26 cellular contexts compared by ENCODE assay signal in genomic region chr1:220952941-220953340, GRCh38.
"Had no signal": no experiment of that assay in that cellular context is flagged by ENCODE, and none has a peak within 500 bp of the region (broad histone marks: within the 10 kb centered on the region; RNA-seq: fewer than 3 reads in every experiment).

No MANE protein-coding gene starts in this region.

- H3K4me1 ChIP-seq: ascending aorta, body of pancreas had no signal

- H3K36me3 Mint-ChIP-seq: activated CD4-positive, alpha-beta memory T cell treated with anti-CD3 and anti-CD28 coated beads for 36 hours; activated naive CD4-positive, alpha-beta T cell treated with anti-CD3 and anti-CD28 coated beads, Interleukin-2, amount 50 U/mL, for 72 hours had no signal

- H3K4me3 ChIP-seq: ascending aorta, body of pancreas, MG63, PC-9 had no signal

- DNase-seq: activated CD4-positive, alpha-beta memory T cell treated with anti-CD3 and anti-CD28 coated beads for 36 hours; activated CD4-positive, alpha-beta T cell treated with anti-CD3 and anti-CD28 coated beads for 48 hours; activated CD4-positive, CD25-positive, alpha-beta regulatory T cell treated with anti-CD3 and anti-CD28 coated beads, Interleukin-2, amount 50 U/mL, for 72 hours; activated CD8-positive, alpha-beta memory T cell treated with anti-CD3 and anti-CD28 coated beads for 24 hours; activated effector memory CD4-positive, alpha-beta T cell treated with anti-CD3 and anti-CD28 coated beads, Interleukin-2, amount 50 U/mL, for 16 hours; activated naive CD4-positive, alpha-beta T cell treated with Interleukin-2 at 50 U/mL for 16 hours; activated naive CD8-positive, alpha-beta T cell treated with anti-CD3 and anti-CD28 coated beads, Interleukin-2, amount 50 U/mL, for 24 hours; activated T-cell treated with anti-CD3 and anti-CD28 coated beads, Interleukin-2, amount 50 U/mL, for 4 hours; amniotic stem cell; body of pancreas; central memory CD4-positive, alpha-beta T cell; KG1; MG63; MV-4-11; NCI-H1092 treated with DMSO at 0.1 percent for 48 hours; NCI-H1417 treated with DMSO at 0.1 percent for 48 hours; NCI-H187; NCI-H226; NCI-H526; PC-9; T-helper 17 cell; T-helper 9 cell had no signal

- H3K27me3 Mint-ChIP-seq: activated naive CD8-positive, alpha-beta T cell treated with anti-CD3 and anti-CD28 coated beads, Interleukin-2, amount 50 U/mL, for 24 hours; IgD-negative memory B cell; T-helper 17 cell had no signal

- H3K4me2 ChIP-seq: PC-9 had no signal

- H3K4me3 Mint-ChIP-seq: activated CD4-positive, alpha-beta memory T cell treated with anti-CD3 and anti-CD28 coated beads for 36 hours; activated naive CD8-positive, alpha-beta T cell treated with anti-CD3 and anti-CD28 coated beads, Interleukin-2, amount 50 U/mL, for 24 hours; activated T-cell treated with anti-CD3 and anti-CD28 coated beads, Interleukin-2, amount 50 U/mL, for 4 hours; IgD-negative memory B cell; T-helper 17 cell; WTC11 had no signal

- H3K27ac ChIP-seq: ascending aorta, body of pancreas, PC-9 had no signal

- H3K4me1 Mint-ChIP-seq: activated naive CD8-positive, alpha-beta T cell treated with anti-CD3 and anti-CD28 coated beads, Interleukin-2, amount 50 U/mL, for 24 hours; IgD-negative memory B cell; T-helper 17 cell; WTC11 had no signal

- ATAC-seq: activated naive CD4-positive, alpha-beta T cell treated with anti-CD3 and anti-CD28 coated beads, Interleukin-2, amount 50 U/mL, for 72 hours; activated naive CD8-positive, alpha-beta T cell treated with anti-CD3 and anti-CD28 coated beads, Interleukin-2, amount 50 U/mL, for 24 hours; activated T-cell treated with anti-CD3 and anti-CD28 coated beads, Interleukin-2, amount 50 U/mL, for 4 hours; body of pancreas; T-helper 17 cell; WTC11 had no signal

- H3K27ac Mint-ChIP-seq: activated CD4-positive, alpha-beta memory T cell treated with anti-CD3 and anti-CD28 coated beads for 36 hours; activated naive CD4-positive, alpha-beta T cell treated with anti-CD3 and anti-CD28 coated beads, Interleukin-2, amount 50 U/mL, for 72 hours; activated naive CD8-positive, alpha-beta T cell treated with anti-CD3 and anti-CD28 coated beads, Interleukin-2, amount 50 U/mL, for 24 hours; IgD-negative memory B cell; T-helper 17 cell; WTC11 had no signal

- H3K27me3 ChIP-seq: ascending aorta, body of pancreas, MG63 had no signal

- H3K36me3 ChIP-seq: ascending aorta, MG63 had no signal
